In the genomic region with DNA sequence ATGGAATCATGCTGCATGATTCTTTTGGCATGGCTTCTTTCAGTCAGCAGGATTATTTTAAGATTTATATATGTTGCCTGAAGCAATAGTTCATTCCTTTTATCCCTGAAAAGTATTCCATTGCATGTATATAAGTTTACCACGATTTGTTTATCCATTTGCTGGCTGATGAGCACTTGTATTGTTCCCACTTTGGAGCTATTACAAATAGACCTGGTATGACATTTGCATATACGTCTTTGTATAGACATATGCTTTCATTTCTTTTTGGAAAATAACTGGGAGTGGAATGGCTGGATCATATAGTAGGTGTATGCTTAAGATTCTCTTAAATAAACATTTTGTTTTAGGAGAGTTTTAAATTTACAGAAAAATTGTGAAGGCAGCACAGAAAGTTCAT, we compare ENCODE assay signal across 22 cellular contexts.
"Had no signal": no experiment of that assay in that cellular context is flagged by ENCODE, and none has a peak within 500 bp of the region (broad histone marks: within the 10 kb centered on the region; RNA-seq: fewer than 3 reads in every experiment).

No MANE protein-coding gene starts in this region.

- H3K27ac ChIP-seq: KMS-11, SJSA1, SK-N-MC had no signal

- H3K27me3 Mint-ChIP-seq: IgD-negative memory B cell had no signal

- DNase-seq: Kasumi-1, MM.1S, NCI-H1092 treated with DMSO at 0.1 percent for 48 hours, NCI-H1436, NCI-H187, NCI-H2029, NCI-H2081 treated with DMSO at 0.1 percent for 48 hours, NCI-H2171, NCI-H226, NCI-H446, NCI-H510A, NCI-H524 treated with DMSO at 0.1 percent for 48 hours, NCI-H69, NCI-H774, Right ventricle myocardium superior, RPMI8226, SIG-M5 had no signal

- H3K9ac ChIP-seq: KMS-11 had no signal

- H3K27ac Mint-ChIP-seq: IgD-negative memory B cell had no signal

- ATAC-seq: K562 had no signal

- H3K9me3 Mint-ChIP-seq: IgD-negative memory B cell had no signal

- H3K9me3 ChIP-seq: SJSA1 had no signal

- H3K4me3 ChIP-seq: K562, SJSA1, SK-N-MC had no signal

- H3K36me3 Mint-ChIP-seq: IgD-negative memory B cell had no signal

- H3K4me3 Mint-ChIP-seq: IgD-negative memory B cell had no signal

- H3K27me3 ChIP-seq: SJSA1 had no signal

- H3K4me2 ChIP-seq: KMS-11 had no signal

- H3K36me3 ChIP-seq: SJSA1 had no signal
